Comparison of ENCODE assay signal across 29 cellular contexts in genomic region chr6:54195637-54196036, GRCh38.
"Had no signal": no experiment of that assay in that cellular context is flagged by ENCODE, and none has a peak within 500 bp of the region (broad histone marks: within the 10 kb centered on the region; RNA-seq: fewer than 3 reads in every experiment).

No MANE protein-coding gene starts in this region.

- H3K27me3 ChIP-seq: stomach, suprapubic skin, testis, thyroid gland, tibial artery, tibial nerve, transverse colon, upper lobe of left lung, upper lobe of right lung, uterus, vagina had no signal

- H3K9me3 ChIP-seq: stomach, suprapubic skin, testis, thoracic aorta, thyroid gland, tibial artery, tibial nerve, transverse colon, upper lobe of left lung, upper lobe of right lung, uterus, vagina had no signal

- H3K4me3 ChIP-seq: stomach, suprapubic skin, testis, thoracic aorta, thyroid gland, tibial artery, tibial nerve, transverse colon, upper lobe of left lung, upper lobe of right lung, uterus, vagina had no signal

- H3K27ac Mint-ChIP-seq: stimulated activated effector memory CD8-positive, alpha-beta T cell treated with anti-CD3 and anti-CD28 coated beads, Interleukin-12 subunit alpha, Interleukin-12 subunit beta, amount 100 ng/mL, for 72 hours; stimulated activated memory B cell treated with anti-CD40 and anti-IgM and Interleukin-4, amounts not matched to agents 10 μg/mL and 1 μg/mL and 100 μg/mL, for 72 hours; stimulated activated naive B cell treated with anti-CD40 and anti-IgM and Interleukin-4, amounts not matched to agents 10 μg/mL and 1 μg/mL and 100 μg/mL, for 72 hours; stimulated activated naive CD8-positive, alpha-beta T cell treated with anti-CD3 and anti-CD28 coated beads, Interleukin-15, amount 100 ng/mL, for 72 hours; stimulated activated naive CD8-positive, alpha-beta T cell treated with anti-CD3 and anti-CD28 coated beads, Interleukin-15, Interleukin-2, amounts not matched to agents 100 ng/mL and 50 ng/mL, for 24 hours; type B pancreatic cell had no signal

- H3K27ac ChIP-seq: stomach, suprapubic skin, testis, thoracic aorta, thyroid gland, tibial artery, tibial nerve, transverse colon, upper lobe of left lung, upper lobe of right lung, uterus, vagina had no signal

- H3K36me3 Mint-ChIP-seq: stimulated activated effector memory CD8-positive, alpha-beta T cell treated with anti-CD3 and anti-CD28 coated beads, Interleukin-12 subunit alpha, Interleukin-12 subunit beta, amount 100 ng/mL, for 72 hours; stimulated activated memory B cell treated with anti-CD40 and anti-IgM and Interleukin-4, amounts not matched to agents 10 μg/mL and 1 μg/mL and 100 μg/mL, for 72 hours; stimulated activated naive B cell treated with anti-CD40 and anti-IgM and Interleukin-4, amounts not matched to agents 10 μg/mL and 1 μg/mL and 100 μg/mL, for 72 hours; type B pancreatic cell had no signal

- DNase-seq: stimulated activated CD4-positive, alpha-beta T cell treated with anti-CD3 and anti-CD28 coated beads, Interleukin-2, amount 100 ng/mL, for 48 hours; stimulated activated CD4-positive, alpha-beta T cell treated with anti-CD3 and anti-CD28 coated beads, Interleukin-4, amount 100 ng/mL, for 1 hour; stimulated activated CD4-positive, alpha-beta T cell treated with anti-CD3 and anti-CD28 coated beads, Interleukin-4, amount 100 ng/mL, for 24 hours; stimulated activated CD4-positive, alpha-beta T cell treated with anti-CD3 and anti-CD28 coated beads, Interleukin-4, amount 100 ng/mL, for 4 hours; stimulated activated CD8-positive, alpha-beta memory T cell treated with anti-CD3 and anti-CD28 coated beads, Interleukin-4, amount 100 ng/mL, for 48 hours; stimulated activated naive B cell treated with anti-CD40 and anti-IgM and Interleukin-4, amounts not matched to agents 10 μg/mL and 1 μg/mL and 100 μg/mL, for 72 hours; stimulated activated naive CD4-positive, alpha-beta T cell; stimulated activated naive CD4-positive, alpha-beta T cell treated with Interleukin-2 at 50 U/mL for 16 hours; stimulated activated naive CD8-positive, alpha-beta T cell treated with anti-CD3 and anti-CD28 coated beads, Interleukin-15, amount 100 ng/mL, for 72 hours; stimulated activated naive CD8-positive, alpha-beta T cell treated with anti-CD3 and anti-CD28 coated beads, Interleukin-15, Interleukin-2, amounts not matched to agents 100 U/mL and 50 U/mL, for 24 hours; stomach; substantia nigra; testis; thyroid gland; tibial artery; transverse colon; trophoblast cell; upper lobe of left lung; upper lobe of right lung; uterus had no signal

- H3K4me3 Mint-ChIP-seq: stimulated activated effector memory CD8-positive, alpha-beta T cell treated with anti-CD3 and anti-CD28 coated beads, Interleukin-12 subunit alpha, Interleukin-12 subunit beta, amount 100 ng/mL, for 72 hours; stimulated activated memory B cell treated with anti-CD40 and anti-IgM and Interleukin-4, amounts not matched to agents 10 μg/mL and 1 μg/mL and 100 μg/mL, for 72 hours; stimulated activated naive B cell treated with anti-CD40 and anti-IgM and Interleukin-4, amounts not matched to agents 10 μg/mL and 1 μg/mL and 100 μg/mL, for 72 hours; stimulated activated naive CD8-positive, alpha-beta T cell treated with anti-CD3 and anti-CD28 coated beads, Interleukin-15, amount 100 ng/mL, for 72 hours; stimulated activated naive CD8-positive, alpha-beta T cell treated with anti-CD3 and anti-CD28 coated beads, Interleukin-15, Interleukin-2, amounts not matched to agents 100 ng/mL and 50 ng/mL, for 24 hours; type B pancreatic cell had no signal

- H3K4me1 ChIP-seq: stomach, suprapubic skin, upper lobe of right lung, uterus had no signal

- H3K4me1 Mint-ChIP-seq: stimulated activated effector memory CD8-positive, alpha-beta T cell treated with anti-CD3 and anti-CD28 coated beads, Interleukin-12 subunit alpha, Interleukin-12 subunit beta, amount 100 ng/mL, for 72 hours; stimulated activated memory B cell treated with anti-CD40 and anti-IgM and Interleukin-4, amounts not matched to agents 10 μg/mL and 1 μg/mL and 100 μg/mL, for 72 hours; stimulated activated naive B cell treated with anti-CD40 and anti-IgM and Interleukin-4, amounts not matched to agents 10 μg/mL and 1 μg/mL and 100 μg/mL, for 72 hours; stimulated activated naive CD8-positive, alpha-beta T cell treated with anti-CD3 and anti-CD28 coated beads, Interleukin-15, amount 100 ng/mL, for 72 hours had no signal

- H3K27me3 Mint-ChIP-seq: stimulated activated memory B cell treated with anti-CD40 and anti-IgM and Interleukin-4, amounts not matched to agents 10 μg/mL and 1 μg/mL and 100 μg/mL, for 72 hours; stimulated activated naive B cell treated with anti-CD40 and anti-IgM and Interleukin-4, amounts not matched to agents 10 μg/mL and 1 μg/mL and 100 μg/mL, for 72 hours; stimulated activated naive CD8-positive, alpha-beta T cell treated with anti-CD3 and anti-CD28 coated beads, Interleukin-15, amount 100 ng/mL, for 72 hours; stimulated activated naive CD8-positive, alpha-beta T cell treated with anti-CD3 and anti-CD28 coated beads, Interleukin-15, Interleukin-2, amounts not matched to agents 100 ng/mL and 50 ng/mL, for 24 hours; type B pancreatic cell had no signal

- ATAC-seq: stimulated activated effector memory CD8-positive, alpha-beta T cell treated with anti-CD3 and anti-CD28 coated beads, Interleukin-12 subunit alpha, Interleukin-12 subunit beta, amount 100 ng/mL, for 72 hours; stimulated activated memory B cell treated with anti-CD40 and anti-IgM and Interleukin-4, amounts not matched to agents 10 μg/mL and 1 μg/mL and 100 μg/mL, for 72 hours; stimulated activated naive B cell treated with anti-CD40 and anti-IgM and Interleukin-4, amounts not matched to agents 10 μg/mL and 1 μg/mL and 100 μg/mL, for 72 hours; stimulated activated naive CD8-positive, alpha-beta T cell treated with anti-CD3 and anti-CD28 coated beads, Interleukin-15, amount 100 ng/mL, for 72 hours; stimulated activated naive CD8-positive, alpha-beta T cell treated with anti-CD3 and anti-CD28 coated beads, Interleukin-15, Interleukin-2, amounts not matched to agents 100 U/mL and 50 U/mL, for 24 hours; upper lobe of right lung had no signal

- H3K9me3 Mint-ChIP-seq: stimulated activated naive B cell treated with anti-CD40 and anti-IgM and Interleukin-4, amounts not matched to agents 10 μg/mL and 1 μg/mL and 100 μg/mL, for 72 hours; stimulated activated naive CD8-positive, alpha-beta T cell treated with anti-CD3 and anti-CD28 coated beads, Interleukin-15, Interleukin-2, amounts not matched to agents 100 ng/mL and 50 ng/mL, for 24 hours; type B pancreatic cell had no signal

- FAIRE-seq: urothelium cell line had no signal

- H3K36me3 ChIP-seq: stomach, suprapubic skin, thoracic aorta, thyroid gland, tibial artery, tibial nerve, transverse colon, upper lobe of left lung, upper lobe of right lung, uterus, vagina had no signal
